Comparison of ENCODE assay signal across 21 cellular contexts in genomic region chr1:54835131-54835898, GRCh38. TPM values are rescaled to one million over a fixed set of nuclear protein-coding genes. Genes with fewer than 3 reads are reported as not detected.
DNase-seq lines count a peak whose midpoint lies in the region; ATAC-seq, FAIRE-seq and TF ChIP-seq lines count a peak whose summit lies in the region.
"Had no signal": no experiment of that assay in that cellular context is flagged by ENCODE, and none has a peak within 500 bp of the region (broad histone marks: within the 10 kb centered on the region; RNA-seq: fewer than 3 reads in every experiment).

No MANE protein-coding gene starts in this region.

- H3K9ac ChIP-seq in HepG2 (ENCODE audit: insufficient read depth, low read depth, low read length): no peak overlapping the region
- H3K9ac ChIP-seq: KMS-11 had no signal

- H3K27me3 Mint-ChIP-seq in type B pancreatic cell: peaks cover 10% of the 10 kb centered on the region

- H3K36me3 ChIP-seq in HepG2 (replicated peaks in 1 of 2; ENCODE audit: control insufficient read depth in 1 of 2, insufficient read depth in 2 of 2, low read length in 2 of 2): no peaks in the 10 kb centered on the region

- ATAC-seq in HepG2: no peak; the same call in 2 of the 3 replicates
- ATAC-seq in GM19035 (IDR thresholded peaks at IDR 0.05; ENCODE audit: unreplicated experiment): no peak
- ATAC-seq: A549, GM23338, HCT116 had no signal

- WGBS in HepG2 (ENCODE audit: low lambda C conversion rate): 9% methylated on average over 5 of the region's 6 CpGs

- peak overlapping the region; percentile 11; the same call in 1 of the 2 replicates for H3K27ac ChIP-seq in VCaP
- no peak overlapping the region for H3K27ac ChIP-seq in HepG2 (ENCODE audit: extremely low read length, insufficient read depth, low read length)
- H3K27ac ChIP-seq: A549, KMS-11, RWPE1 had no signal

- H3K4me1 ChIP-seq in HepG2 (ENCODE audit: insufficient read depth, low read length): peaks cover 21% of the 10 kb centered on the region
- H3K4me1 ChIP-seq: A549 had no signal

- intact Hi-C loops in HepG2 (cut with micrococcal nuclease; ENCODE audit: unreplicated experiment): no loop called here

- FAIRE-seq in HepG2 (lab: Jason Lieb, UNC): no peak
- FAIRE-seq: A549 had no signal

- H3K4me3 Mint-ChIP-seq in type B pancreatic cell: no peak overlapping the region
- H3K4me3 Mint-ChIP-seq: B cell, GM23338 had no signal

- DNase-seq in ecto neural progenitor cell (ENCODE audit: low spot score) (peak; percentile 37), HepG2 (ENCODE audit: low spot score) (no peak), type B pancreatic cell (ENCODE audit: extremely low spot score, unreplicated experiment) (peak; percentile 44)
- no peak for DNase-seq in NK-92 treated with Interleukin-12 subunit alpha and Interleukin-12 subunit beta, amount 100 ng/mL, for 24 hours (lab: John Stamatoyannopoulos, UW)
- no peak for DNase-seq in stimulated activated CD4-positive, alpha-beta T cell treated with anti-CD3 and anti-CD28 coated beads, Interleukin-4, amount 100 ng/mL, for 24 hours
- DNase-seq: CD4-positive, CD25-positive, alpha-beta regulatory T cell; DMS79 treated with DMSO at 0.1 percent for 48 hours; NCI-H146; NCI-H226; NCI-H510A treated with DMSO at 0.1 percent for 48 hours; NCI-H748 treated with DMSO at 0.1 percent for 48 hours; SIG-M5 had no signal

- no peak for TF ChIP-seq RAD21 in HepG2 (CRISPR knock-in tag; IDR thresholded peaks at IDR 0.05)

- H3K4me3 ChIP-seq in HepG2 (replicated peaks in 1 of 3; ENCODE audit: insufficient read depth in 1 of 3, low read depth in 2 of 3, low read length in 3 of 3): no peak overlapping the region
- H3K4me3 ChIP-seq: A549, GM23338 had no signal

- H3K4me2 ChIP-seq in HepG2 (ENCODE audit: low read depth, low read length): 0 out of 2 replicates have a peak overlapping the region, but pooled peaks have one; percentile 8
- H3K4me2 ChIP-seq: A549, GM23338, KMS-11 had no signal

- POLR2A ChIA-PET in HepG2 (lab: Yijun Ruan, JAX): no interaction called here

- H3K9me3 Mint-ChIP-seq in type B pancreatic cell: no peaks in the 10 kb centered on the region
- H3K9me3 Mint-ChIP-seq: GM23338 had no signal

- CTCF ChIA-PET in HepG2 (lab: Yijun Ruan, JAX; ENCODE audit: low intra/inter-chr PET ratio, low total read pairs): no interaction called here

- peaks cover 0 to 23% of the 10 kb centered on the region in 2 experiments; a peak in 4 of 5 replicates for H3K27me3 ChIP-seq in HepG2 (ENCODE audit: control insufficient read depth in 1 of 2, insufficient read depth in 2 of 2, low read length in 2 of 2)

- in situ Hi-C loops in HepG2 (cut with HindIII; ENCODE audit: extremely low pct_ligation_motif_present, low pct_unique_long_range_greater_than_20kb): no loop called here

- TF ChIP-seq EP300 in HepG2 (IDR thresholded peaks at IDR 0.05; ENCODE audit: low read depth in 2 of 2, low read length in 2 of 2) (no peak), HepG2 (CRISPR knock-in tag; IDR thresholded peaks at IDR 0.05; ENCODE audit: borderline replicate concordance) (no peak)

- H3K4me1 Mint-ChIP-seq in type B pancreatic cell (ENCODE audit: unreplicated experiment): no peaks in the 10 kb centered on the region
- H3K4me1 Mint-ChIP-seq: B cell; CD4-positive, CD25-positive, alpha-beta regulatory T cell had no signal

- H2AFZ ChIP-seq in HepG2 (ENCODE audit: low read length): no peak overlapping the region
- H2AFZ ChIP-seq: GM23338 had no signal

- BruUV-seq in HepG2 (replicated peaks; lab: Mats Ljungman, UMichigan): no TSS peak

- no peaks in the 10 kb centered on the region for H3K36me3 Mint-ChIP-seq in type B pancreatic cell

- H3K27ac Mint-ChIP-seq in type B pancreatic cell: no peak overlapping the region
- H3K27ac Mint-ChIP-seq: B cell; CD4-positive, CD25-positive, alpha-beta regulatory T cell; GM23338 had no signal

- H3K79me2 ChIP-seq in HepG2 (ENCODE audit: insufficient read depth, low read length): no peaks in the 10 kb centered on the region

- TF ChIP-seq CTCF in VCaP (conservative IDR thresholded peaks at IDR 0.05) (no peak), HepG2 (CRISPR knock-in tag; IDR thresholded peaks at IDR 0.05) (no peak), type B pancreatic cell (conservative IDR thresholded peaks at IDR 0.05) (no peak)

- no peak for TF ChIP-seq POLR2A in HepG2 (IDR thresholded peaks at IDR 0.05; ENCODE audit: insufficient read depth in 1 of 2, low read depth in 2 of 2, low read length in 2 of 2)

- no peaks in the 10 kb centered on the region for H3K9me3 ChIP-seq in HepG2 (ENCODE audit: low read length)

- H4K20me1 ChIP-seq in HepG2 (ENCODE audit: insufficient read depth, low read length): no peaks in the 10 kb centered on the region

TF ChIP-seq in HepG2, 621 proteins besides CTCF, POLR2A, EP300 and RAD21 (continues in another document):
- peak; percentile 57; the same call in 1 of the 2 replicates for TF ChIP-seq ZKSCAN1 (IDR thresholded peaks at IDR 0.05; ENCODE audit: low read length)

RNA-seq across cellular contexts. Expression of gene TTC22, which starts 34.2 kb away (rescaled TPM):
- total RNA-seq in HepG2 (2016; rRNA removed; fragmentation: Illumina TruSeq; extraction: Trizol) (not detected in 2 replicates), type B pancreatic cell (ENCODE audit: low replicate concordance) (7.0 and 12.4 TPM in 2 replicates)
- total RNA-seq in HepG2 (2016; cell fraction: cytosol; rRNA removed; fragmentation: Illumina TruSeq; extraction: Trizol; ENCODE audit: low read depth): not detected in 2 replicates
- not detected in 2 replicates for total RNA-seq in HepG2 (2016; cell fraction: insoluble cytoplasmic fraction; rRNA removed; fragmentation: Illumina TruSeq; extraction: Trizol)
- total RNA-seq in HepG2 (2016; cell fraction: membrane; rRNA removed; fragmentation: Illumina TruSeq; extraction: Trizol): not detected in 2 replicates
- total RNA-seq in HepG2 (2016; cell fraction: nucleus; rRNA removed; fragmentation: Illumina TruSeq; extraction: Trizol): not detected in 2 replicates
- polyA plus RNA-seq in HepG2 (2011; rRNA removed): not detected in 2 replicates
- not detected in 2 replicates for polyA plus RNA-seq in HepG2 (2011; cell fraction: cytosol; rRNA removed)
- not detected in 2 replicates for polyA plus RNA-seq in HepG2 (2011; cell fraction: nucleus; rRNA removed)
- not detected in 2 replicates for polyA plus RNA-seq in HepG2 (2012)
- polyA plus RNA-seq in HepG2 (2016; cell fraction: cytosol; fragmentation: Illumina TruSeq; extraction: Trizol; ENCODE audit: low read depth): not detected in 2 replicates
- not detected in 2 replicates for polyA plus RNA-seq in HepG2 (2016; cell fraction: insoluble cytoplasmic fraction; fragmentation: Illumina TruSeq; extraction: Trizol; ENCODE audit: low read depth)
- polyA plus RNA-seq in HepG2 (2016; cell fraction: membrane; fragmentation: Illumina TruSeq; extraction: Trizol; ENCODE audit: low read depth): not detected in 2 replicates
- polyA plus RNA-seq in HepG2 (2016; cell fraction: nucleus; fragmentation: Illumina TruSeq; extraction: Trizol; ENCODE audit: insufficient read depth, low read depth): not detected in 2 replicates
- polyA minus RNA-seq in HepG2 (2011; rRNA and poly(A)+ RNA removed; ENCODE audit: low replicate concordance): 0.05 TPM in 1 of 2 replicates, not detected in the other
- 1.1 TPM in 1 of 2 replicates, not detected in the other for polyA minus RNA-seq in HepG2 (2011; cell fraction: cytosol; rRNA and poly(A)+ RNA removed)
- polyA minus RNA-seq in HepG2 (2011; cell fraction: nucleus; rRNA and poly(A)+ RNA removed): not detected in 2 replicates
- total RNA-seq: HT1080 had no signal
- polyA plus RNA-seq: A549 had no signal

RNA-seq across cellular contexts. Expression of gene DHCR24, which starts 51.7 kb away (rescaled TPM):
- 250 and 448 TPM in 2 replicates for total RNA-seq in HepG2 (2016; rRNA removed; fragmentation: Illumina TruSeq; extraction: Trizol)
- 49.9 and 51.0 TPM in 2 replicates for total RNA-seq in HepG2 (2016; cell fraction: cytosol; rRNA removed; fragmentation: Illumina TruSeq; extraction: Trizol; ENCODE audit: low read depth)
- total RNA-seq in HepG2 (2016; cell fraction: insoluble cytoplasmic fraction; rRNA removed; fragmentation: Illumina TruSeq; extraction: Trizol): 228 and 439 TPM in 2 replicates
- 153 and 157 TPM in 2 replicates for total RNA-seq in HepG2 (2016; cell fraction: membrane; rRNA removed; fragmentation: Illumina TruSeq; extraction: Trizol)
- total RNA-seq in HepG2 (2016; cell fraction: nucleus; rRNA removed; fragmentation: Illumina TruSeq; extraction: Trizol): 410 and 468 TPM in 2 replicates
- 374 and 484 TPM in 2 replicates for polyA plus RNA-seq in HepG2 (2011; rRNA removed)
- 348 and 453 TPM in 2 replicates for polyA plus RNA-seq in HepG2 (2011; cell fraction: cytosol; rRNA removed)
- 376 and 486 TPM in 2 replicates for polyA plus RNA-seq in HepG2 (2011; cell fraction: nucleus; rRNA removed)
- 453 and 672 TPM in 2 replicates for polyA plus RNA-seq in HepG2 (2012)
- 36.9 and 39.3 TPM in 2 replicates for polyA plus RNA-seq in HepG2 (2016; cell fraction: cytosol; fragmentation: Illumina TruSeq; extraction: Trizol; ENCODE audit: low read depth)
- 202 and 215 TPM in 2 replicates for polyA plus RNA-seq in HepG2 (2016; cell fraction: insoluble cytoplasmic fraction; fragmentation: Illumina TruSeq; extraction: Trizol; ENCODE audit: low read depth)
- polyA plus RNA-seq in HepG2 (2016; cell fraction: membrane; fragmentation: Illumina TruSeq; extraction: Trizol; ENCODE audit: low read depth): 86.7 and 89.8 TPM in 2 replicates
- 516 and 527 TPM in 2 replicates for polyA plus RNA-seq in HepG2 (2016; cell fraction: nucleus; fragmentation: Illumina TruSeq; extraction: Trizol; ENCODE audit: insufficient read depth, low read depth)
- polyA minus RNA-seq in HepG2 (2011; rRNA and poly(A)+ RNA removed; ENCODE audit: low replicate concordance): 777 and 2,246 TPM in 2 replicates
- polyA minus RNA-seq in HepG2 (2011; cell fraction: cytosol; rRNA and poly(A)+ RNA removed): 316 and 502 TPM in 2 replicates
- 197 and 218 TPM in 2 replicates for polyA minus RNA-seq in HepG2 (2011; cell fraction: nucleus; rRNA and poly(A)+ RNA removed)
- total RNA-seq in type B pancreatic cell (ENCODE audit: low replicate concordance): 119 and 149 TPM in 2 replicates

Comparison
In these comparisons a context has a peak if more than half of its experiments do, and no peak if none do; other contexts are left out.
1. DNase-seq: peak in ecto neural progenitor cell (single experiment) and type B pancreatic cell (single experiment); none in HepG2 (single experiment), NK-92 treated with Interleukin-12 subunit alpha and Interleukin-12 subunit beta, amount 100 ng/mL, for 24 hours (single experiment) and stimulated activated CD4-positive, alpha-beta T cell treated with anti-CD3 and anti-CD28 coated beads, Interleukin-4, amount 100 ng/mL, for 24 hours (single experiment).